In the genomic region with DNA sequence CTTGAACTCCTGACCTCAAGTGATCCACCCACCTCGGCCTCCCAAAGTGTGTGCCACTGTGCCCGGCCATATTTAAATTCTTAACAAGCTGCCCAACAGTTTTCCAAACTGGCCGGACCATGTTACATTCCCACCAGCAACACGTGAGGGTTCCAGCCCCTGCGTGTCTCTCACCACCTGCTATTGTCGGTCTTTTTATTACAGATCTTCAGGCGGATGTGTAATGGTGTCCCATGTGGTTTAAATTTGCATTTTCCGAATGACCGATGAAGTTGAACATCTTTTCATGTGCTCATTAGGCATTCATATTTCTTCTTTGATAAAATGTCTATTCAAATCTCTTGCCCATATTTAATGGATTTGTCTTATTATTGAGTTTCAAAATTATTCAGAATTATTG, we compare ENCODE assay signal across 19 cellular contexts. TPM values are rescaled to one million over a fixed set of nuclear protein-coding genes. Genes with fewer than 3 reads are reported as not detected.
DNase-seq lines count a peak whose midpoint lies in the region; ATAC-seq and TF ChIP-seq lines count a peak whose summit lies in the region.
"Had no signal": no experiment of that assay in that cellular context is flagged by ENCODE, and none has a peak within 500 bp of the region (broad histone marks: within the 10 kb centered on the region; RNA-seq: fewer than 3 reads in every experiment).

No MANE protein-coding gene starts in this region.

- TF ChIP-seq CTCF in chondrocyte (IDR thresholded peaks at IDR 0.05) (no peak), PC-9 (conservative IDR thresholded peaks at IDR 0.05) (no peak)

- H3K9me3 ChIP-seq in BLaER1 treated with 17β-estradiol and CSF1 and Interleukin-3, amounts not matched to agents 10 nM and 100 nM (replicated peaks in 1 of 11), result peaks cover 31 to 42% (median 36%) of the 10 kb centered on the region in 11 experiments
- H3K9me3 ChIP-seq in Karpas-422 (ENCODE audit: low read length) (peaks cover 21% of the 10 kb centered on the region), PC-9 (ENCODE audit: insufficient read depth, low read depth) (peaks cover 17% of the 10 kb centered on the region)

- H3K27me3 Mint-ChIP-seq in chondrocyte (ENCODE audit: low read depth) (peaks cover 17% of the 10 kb centered on the region), naive B cell (peaks cover 10 to 35% (median 27%) of the 10 kb centered on the region in 3 donors), immature natural killer cell (ENCODE audit: low read depth in 3 of 3) (peaks cover 2 to 22% (median 20%) of the 10 kb centered on the region in 3 donors)

- CTCF ChIA-PET in PC-9 (lab: Charles Lee), result no interaction called here

- H3F3A ChIP-seq in PC-9 (ENCODE audit: insufficient read depth, low read depth), result no peaks in the 10 kb centered on the region

- H3K4me1 Mint-ChIP-seq in chondrocyte (ENCODE audit: low read depth) (no peaks in the 10 kb centered on the region), naive B cell (peaks cover 5 to 13% (median 8%) of the 10 kb centered on the region in 3 donors), immature natural killer cell (no peaks in the 10 kb centered on the region)

- POLR2A ChIA-PET in PC-9 (lab: Charles Lee; ENCODE audit: unreplicated experiment), result no interaction called here

- 0 out of 22 replicates have a peak, but pooled peaks cover 0 to 4% (median 0%) of the 10 kb centered on the region in 11 experiments for H3K36me3 ChIP-seq in BLaER1 treated with 17β-estradiol and CSF1 and Interleukin-3, amounts not matched to agents 10 nM and 100 nM
- H3K36me3 ChIP-seq in Karpas-422 (ENCODE audit: insufficient read depth, low read length) (peaks cover 4% of the 10 kb centered on the region), PC-9 (ENCODE audit: low read depth) (no peaks in the 10 kb centered on the region)

- H3K9me3 Mint-ChIP-seq in chondrocyte (ENCODE audit: low read depth) (peaks cover 40% of the 10 kb centered on the region), naive B cell (peaks cover 11 to 63% (median 46%) of the 10 kb centered on the region in 7 donors), immature natural killer cell (peaks cover 10 to 37% (median 25%) of the 10 kb centered on the region in 6 donors)

- H3K4me2 ChIP-seq in BLaER1 treated with 17β-estradiol and CSF1 and Interleukin-3, amounts not matched to agents 10 nM and 100 nM, result peak overlapping the region in 7 of 11 experiments; percentile 30 to 62 (median 51); a peak in 13 of 22 replicates
- H3K4me2 ChIP-seq in Karpas-422 (ENCODE audit: low read depth, low read length, poor library complexity, severe bottlenecking) (peak overlapping the region; percentile 38), PC-9 (no peak overlapping the region)

- no peak overlapping the region for H3K27ac ChIP-seq in BLaER1 treated with 17β-estradiol and CSF1 and Interleukin-3, amounts not matched to agents 10 nM and 100 nM
- H3K27ac ChIP-seq in Karpas-422 (ENCODE audit: low read length) (0 out of 2 replicates have a peak overlapping the region, but pooled peaks have one; percentile 42), PC-9 (no peak overlapping the region)
- H3K27ac ChIP-seq: GM23248, SK-N-MC had no signal

- H3K27me3 ChIP-seq in BLaER1 treated with 17β-estradiol and CSF1 and Interleukin-3, amounts not matched to agents 10 nM and 100 nM, result peaks cover 7 to 26% (median 14%) of the 10 kb centered on the region in 11 experiments
- H3K27me3 ChIP-seq in Karpas-422 (ENCODE audit: low read length), result peaks cover 6% of the 10 kb centered on the region; the same call in 1 of the 2 replicates
- peaks cover 54% of the 10 kb centered on the region for H3K27me3 ChIP-seq in PC-9 (ENCODE audit: insufficient read depth, low read depth)

- H3K4me1 ChIP-seq in BLaER1 treated with 17β-estradiol and CSF1 and Interleukin-3, amounts not matched to agents 10 nM and 100 nM, result peaks cover 0 to 56% (median 43%) of the 10 kb centered on the region in 10 experiments; a peak in 19 of 20 replicates
- peaks cover 15% of the 10 kb centered on the region for H3K4me1 ChIP-seq in Karpas-422 (ENCODE audit: low read length)
- no peaks in the 10 kb centered on the region for H3K4me1 ChIP-seq in PC-9 (replicated peaks; ENCODE audit: insufficient read depth)

- H3K4me3 Mint-ChIP-seq in chondrocyte (ENCODE audit: unreplicated experiment), result no peak overlapping the region
- peak overlapping the region in 2 of 8 donors; percentile 54 to 62 for H3K4me3 Mint-ChIP-seq in naive B cell
- no peak overlapping the region for H3K4me3 Mint-ChIP-seq in immature natural killer cell
- H3K4me3 Mint-ChIP-seq: H9 had no signal

- H3K27ac Mint-ChIP-seq in chondrocyte (ENCODE audit: unreplicated experiment), result no peak overlapping the region
- H3K27ac Mint-ChIP-seq in naive B cell, result peak overlapping the region in 1 of 6 donors; percentile 76
- no peak overlapping the region for H3K27ac Mint-ChIP-seq in immature natural killer cell
- H3K27ac Mint-ChIP-seq: H9 had no signal

- peaks cover 17% of the 10 kb centered on the region for H3K36me3 Mint-ChIP-seq in chondrocyte (ENCODE audit: low read depth)
- peaks cover 5 to 17% of the 10 kb centered on the region in 2 donors for H3K36me3 Mint-ChIP-seq in naive B cell
- H3K36me3 Mint-ChIP-seq in immature natural killer cell, result peaks cover 9 to 20% (median 11%) of the 10 kb centered on the region in 3 donors

- ATAC-seq in naive B cell (ENCODE audit: low read depth in 2 of 2), result peak; percentile 47 to 69
- ATAC-seq in GM18498 (IDR thresholded peaks at IDR 0.05; ENCODE audit: unreplicated experiment), result no peak
- ATAC-seq in GM18909 (IDR thresholded peaks at IDR 0.05; ENCODE audit: poor library complexity, unreplicated experiment), result no peak

- H3K9me2 ChIP-seq in Karpas-422 (replicated peaks; ENCODE audit: insufficient read depth, low read length) (no peaks in the 10 kb centered on the region), PC-9 (ENCODE audit: insufficient read depth) (no peaks in the 10 kb centered on the region)

- no peak overlapping the region for H3K9ac ChIP-seq in BLaER1 treated with 17β-estradiol and CSF1 and Interleukin-3, amounts not matched to agents 10 nM and 100 nM
- H3K9ac ChIP-seq in Karpas-422 (ENCODE audit: low read length), result no peak overlapping the region
- H3K9ac ChIP-seq: GM23248 had no signal

- no peak overlapping the region for H2AFZ ChIP-seq in Karpas-422 (ENCODE audit: low read length)
- H2AFZ ChIP-seq in PC-9, result no peak overlapping the region
- H2AFZ ChIP-seq: GM23248 had no signal

- H3K4me3 ChIP-seq in BLaER1 treated with 17β-estradiol and CSF1 and Interleukin-3, amounts not matched to agents 10 nM and 100 nM, result no peak overlapping the region
- H3K4me3 ChIP-seq in Karpas-422 (ENCODE audit: low read length) (no peak overlapping the region), PC-9 (no peak overlapping the region)
- H3K4me3 ChIP-seq: GM23248, SK-N-MC had no signal

- DNase-seq in Karpas-422 (peak; percentile 84), chondrocyte (ENCODE audit: low spot score) (peak; percentile 47), naive B cell (no peak), immature natural killer cell (no peak), PC-9 (no peak)
- DNase-seq: GM23248, H9, KG1, NCI-H1105 treated with DMSO at 0.1 percent for 48 hours, NCI-H2029 treated with DMSO at 0.1 percent for 48 hours, NCI-H226, NCI-H510A treated with DMSO at 0.1 percent for 48 hours, NCI-H82, SHP77, SW 1271 had no signal

- BruUV-seq in PC-9 (replicated peaks; lab: Mats Ljungman, UMichigan), result no TSS peak

- H3K79me2 ChIP-seq in Karpas-422 (ENCODE audit: low read length) (no peaks in the 10 kb centered on the region), PC-9 (ENCODE audit: low read depth) (no peaks in the 10 kb centered on the region)

- intact Hi-C loops in PC-9 (cut with micrococcal nuclease; ENCODE audit: unreplicated experiment), result no loop called here

- H4K20me1 ChIP-seq in BLaER1 treated with 17β-estradiol and CSF1 and Interleukin-3, amounts not matched to agents 10 nM and 100 nM, result peaks cover 0 to 35% (median 10%) of the 10 kb centered on the region in 11 experiments; a peak in 11 of 22 replicates
- H4K20me1 ChIP-seq in Karpas-422 (ENCODE audit: insufficient read depth, low read depth, low read length) (0 out of 2 replicates have a peak, but pooled peaks cover 8% of the 10 kb centered on the region), PC-9 (ENCODE audit: insufficient read depth) (0 out of 2 replicates have a peak, but pooled peaks cover 4% of the 10 kb centered on the region)

RNA-seq across cellular contexts. Expression of a gene that starts 11.5 kb away (rescaled TPM):
- not detected in 2 replicates for total RNA-seq in Karpas-422 (2014; rRNA removed; shearing (Covaris generic); ENCODE audit: low replicate concordance)
- total RNA-seq in chondrocyte, result 0.65 to 0.72 TPM (median 0.68 TPM) in 3 replicates
- polyA plus RNA-seq in naive B cell (ENCODE audit: low read depth in 6 of 6), result not detected
- polyA plus RNA-seq in immature natural killer cell, result under 1 TPM in 1 of 3 donors, not detected in 2; 0.08 TPM
- total RNA-seq in PC-9 (2021), result 0.09 and 0.13 TPM in 2 replicates

Comparison
In these comparisons a context has a peak if more than half of its experiments do, and no peak if none do; other contexts are left out.
1. DNase-seq: peak in Karpas-422 (single experiment) and chondrocyte (single experiment); none in naive B cell (single experiment), immature natural killer cell (0 of 3) and PC-9 (0 of 2).
2. ATAC-seq: peak in naive B cell (2 of 2); none in GM18498 (single experiment) and GM18909 (single experiment).